In the genomic region with DNA sequence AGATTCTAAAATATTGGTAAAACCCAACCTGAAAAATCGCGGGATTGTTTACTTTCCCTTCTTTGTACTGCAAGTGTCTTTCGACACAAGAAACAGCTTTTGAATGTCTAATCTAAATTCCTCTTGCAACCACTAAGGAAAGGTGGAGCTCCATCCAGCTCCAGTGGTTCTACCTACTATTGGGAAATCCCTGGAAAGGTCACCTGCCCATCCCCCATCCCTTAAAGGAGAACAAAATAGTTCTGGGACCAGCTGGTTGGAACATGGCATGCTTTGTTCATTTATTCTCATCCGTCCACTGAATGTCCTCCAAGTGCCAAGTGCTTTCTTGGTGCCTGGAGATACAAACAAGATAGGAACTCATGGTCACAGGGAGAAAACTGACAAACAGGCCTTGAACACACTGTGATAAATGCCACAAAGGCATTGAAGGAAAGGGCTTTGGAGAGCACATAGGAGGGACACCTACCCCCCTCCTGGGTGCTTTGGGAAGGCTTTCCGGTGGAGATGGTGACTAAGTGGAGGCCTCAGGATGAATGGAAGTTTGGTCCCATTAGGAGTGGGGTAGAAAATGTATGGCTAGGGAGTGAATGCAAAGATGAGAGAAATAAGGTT, we compare ENCODE assay signal across 8 cellular contexts. TPM values are rescaled to one million over a fixed set of nuclear protein-coding genes. Genes with fewer than 3 reads are reported as not detected.
A peak's percentile ranks its signal among the peaks of the same experiment; 100 is the strongest.
DNase-seq lines count a peak whose midpoint lies in the region; ATAC-seq, FAIRE-seq and TF ChIP-seq lines count a peak whose summit lies in the region.

No MANE protein-coding gene starts in this region.

- H3K4ac ChIP-seq in H1 (replicated peaks; ENCODE audit: insufficient read length, low read depth, low read length), result peak overlapping the region; percentile 4

- H3K27ac ChIP-seq in H1 (ENCODE audit: low read depth, low read length), result no peak overlapping the region
- H3K27ac ChIP-seq in neural cell (ENCODE audit: low read length), result no peak overlapping the region
- no peak overlapping the region for H3K27ac ChIP-seq in aorta (ENCODE audit: low read depth in 1 of 2, low read length in 2 of 2)

- H4K91ac ChIP-seq in H1 (replicated peaks; ENCODE audit: insufficient read length, low read length), result peak overlapping the region; percentile 2

- H3K56ac ChIP-seq in H1 (replicated peaks; ENCODE audit: insufficient read length, low read depth, low read length), result no peak overlapping the region

- 0 out of 7 replicates have a peak, but pooled peaks cover 0 to 3% (median 0%) of the 10 kb centered on the region in 4 experiments for H3K27me3 ChIP-seq in H1 (replicated peaks in 1 of 4; ENCODE audit: control insufficient read depth in 3 of 4, extremely low read depth in 1 of 4, insufficient read depth in 3 of 4, low read length in 3 of 4)
- H3K27me3 ChIP-seq in neural cell (ENCODE audit: insufficient read depth, low read depth, low read length), result no peaks in the 10 kb centered on the region
- no peaks in the 10 kb centered on the region for H3K27me3 ChIP-seq in aorta (ENCODE audit: control insufficient read depth in 1 of 2, insufficient read depth in 2 of 2, low read length in 1 of 2)

- H2AK5ac ChIP-seq in H1 (ENCODE audit: low read depth, low read length), result 0 out of 2 replicates have a peak overlapping the region, but pooled peaks have one; percentile 58

- 0 out of 2 replicates have a peak overlapping the region, but pooled peaks have one; percentile 34 for H2BK20ac ChIP-seq in H1 (ENCODE audit: low read length)

- FAIRE-seq in H1 (lab: Jason Lieb, UNC), result no peak

- H3F3A ChIP-seq in neural cell (ENCODE audit: insufficient read depth, low read length, poor library complexity, severe bottlenecking), result peaks cover 6% of the 10 kb centered on the region

- peaks cover 8 to 27% of the 10 kb centered on the region in 2 experiments; a peak in 3 of 4 replicates for H3K79me2 ChIP-seq in H1 (ENCODE audit: control insufficient read depth in 1 of 2, insufficient read depth in 2 of 2, low read length in 2 of 2)
- H3K79me2 ChIP-seq in neural cell (replicated peaks; ENCODE audit: insufficient read depth, low read length), result peaks cover 24% of the 10 kb centered on the region

- H3K9ac ChIP-seq in H1 (replicated peaks in 1 of 4; ENCODE audit: extremely low read depth in 1 of 4, low read depth in 3 of 4, low read length in 3 of 4) (no peak overlapping the region), neural cell (ENCODE audit: low read length) (no peak overlapping the region)

- no peak overlapping the region for H2BK5ac ChIP-seq in H1 (ENCODE audit: low read depth, low read length)

- H2AFZ ChIP-seq in H1 (ENCODE audit: low read length) (no peak overlapping the region), neural cell (ENCODE audit: low read depth, low read length) (no peak overlapping the region)

- no peak overlapping the region for H3K23ac ChIP-seq in H1 (ENCODE audit: insufficient read length)

- H4K5ac ChIP-seq in H1 (ENCODE audit: insufficient read length, low read depth, low read length), result no peak overlapping the region

- no peak overlapping the region for H2BK15ac ChIP-seq in H1 (ENCODE audit: low read length)

- in situ Hi-C loops in Caki2 (cut with HindIII; ENCODE audit: low pct_unique_long_range_greater_than_20kb, low sequenced_read_pairs), result no loop called here

- H4K8ac ChIP-seq in H1 (ENCODE audit: extremely low read depth, insufficient read depth, low read length), result no peak overlapping the region

- H3K4me1 ChIP-seq in H1 (replicated peaks in 1 of 4; ENCODE audit: control insufficient read depth in 3 of 4, insufficient read depth in 4 of 4, low read length in 3 of 4), result peaks cover 7 to 10% (median 8%) of the 10 kb centered on the region in 4 experiments; a peak in 6 of 7 replicates
- no peaks in the 10 kb centered on the region for H3K4me1 ChIP-seq in aorta (ENCODE audit: control insufficient read depth in 1 of 2, insufficient read depth in 2 of 2, low read length in 2 of 2)

- intact Hi-C loops in aorta (cut with DNase I), result loop anchor here (5.0 to 10.0 kb wide), 7 partner anchors 158 to 1078 kb away; no protein-coding TSS in a partner anchor

- TF ChIP-seq EP300 in H1 (IDR thresholded peaks at IDR 0.05; ENCODE audit: borderline replicate concordance in 1 of 2, low read depth in 2 of 2, low read length in 2 of 2) (no peak), neural cell (conservative IDR thresholded peaks at IDR 0.05; ENCODE audit: poor library complexity, severe bottlenecking) (no peak)

- H3K79me1 ChIP-seq in H1 (ENCODE audit: low read depth, low read length), result no peaks in the 10 kb centered on the region; the same call in 1 of the 2 replicates

- H3K9me3 ChIP-seq in H1 (ENCODE audit: insufficient read depth in 2 of 2, low read depth in 1 of 2, low read length in 1 of 2), result no peaks in the 10 kb centered on the region
- H3K9me3 ChIP-seq in neural cell (ENCODE audit: low read length), result no peaks in the 10 kb centered on the region
- no peaks in the 10 kb centered on the region for H3K9me3 ChIP-seq in aorta (ENCODE audit: control insufficient read depth, low read length)

- no peak for ATAC-seq in GM19455 (IDR thresholded peaks at IDR 0.05; ENCODE audit: unreplicated experiment)
- no peak for ATAC-seq in aorta (ENCODE audit: low FRiP score)

- POLR2A ChIA-PET in H1 (lab: Charles Lee; ENCODE audit: partially characterized antibody), result interaction anchor here (0.8 to 3.1 kb wide), 3 partner anchors 64 to 222 kb away, joined by 3 to 33 read pairs (median 3); no protein-coding TSS in a partner anchor

- TF ChIP-seq CTCF in H1 (IDR thresholded peaks at IDR 0.05; ENCODE audit: control extremely low read depth in 1 of 3, insufficient read depth in 1 of 3, low read depth in 1 of 3, low read length in 3 of 3) (no peak), neural cell (IDR thresholded peaks at IDR 0.05; ENCODE audit: poor library complexity, severe bottlenecking) (no peak)

- CTCF ChIA-PET in H1 (lab: Charles Lee; ENCODE audit: partially characterized antibody), result interaction anchor here (0.7 kb wide), 1 partner anchor 11 kb away, joined by 5 read pairs; no protein-coding TSS in a partner anchor

- H3K9me2 ChIP-seq in neural cell (ENCODE audit: insufficient read depth, low read length), result no peaks in the 10 kb centered on the region

- H3K4me3 ChIP-seq in H1 (ENCODE audit: extremely low read depth in 1 of 4, insufficient read depth in 2 of 4, low read depth in 3 of 4, low read length in 4 of 4) (peak overlapping the region in 3 of 4 experiments; percentile 79 to 96 (median 94); a peak in 3 of 8 replicates), neural cell (ENCODE audit: low read length) (peak overlapping the region; percentile 87), aorta (ENCODE audit: low read length in 2 of 2) (no peak overlapping the region)

- TF ChIP-seq RAD21 in H1 (IDR thresholded peaks at IDR 0.05 in 1 of 2, conservative IDR thresholded peaks at IDR 0.05 in 1 of 2; ENCODE audit: low read depth in 2 of 2, low read length in 2 of 2) (peak; percentile 27 to 32; a peak in 3 of 4 replicates), neural cell (conservative IDR thresholded peaks at IDR 0.05) (no peak)

- H3K14ac ChIP-seq in H1 (ENCODE audit: insufficient read length), result no peak overlapping the region

- peaks cover 3 to 23% (median 10%) of the 10 kb centered on the region in 4 experiments; a peak in 5 of 8 replicates for H3K36me3 ChIP-seq in H1 (ENCODE audit: control insufficient read depth in 2 of 4, insufficient read depth in 4 of 4, low read length in 3 of 4)
- no peaks in the 10 kb centered on the region for H3K36me3 ChIP-seq in neural cell (ENCODE audit: insufficient read depth, low read length)
- H3K36me3 ChIP-seq in aorta (ENCODE audit: control insufficient read depth in 1 of 2, insufficient read depth in 2 of 2, low read length in 1 of 2), result no peaks in the 10 kb centered on the region

- H2BK12ac ChIP-seq in H1 (ENCODE audit: low read depth, low read length), result peak overlapping the region; percentile 62

- H3K4me2 ChIP-seq in H1 (ENCODE audit: insufficient read depth in 1 of 2, low read depth in 2 of 2, low read length in 2 of 2) (peak overlapping the region; percentile 92 to 97; a peak in 3 of 4 replicates), neural cell (ENCODE audit: low read length) (no peak overlapping the region)

- peak overlapping the region; percentile 78 for H3K18ac ChIP-seq in H1 (ENCODE audit: extremely low read depth, low read length)

- no peak for TF ChIP-seq POLR2A in H1 (IDR thresholded peaks at IDR 0.05; ENCODE audit: control extremely low read depth in 1 of 2, low read depth in 2 of 2, low read length in 2 of 2)

- WGBS in H1 (ENCODE audit: extremely low coverage in 1 of 2, insufficient coverage in 1 of 2, insufficient read length in 1 of 2, insufficient replicate concordance in 2 of 2, low coverage in 1 of 2, low lambda C conversion rate in 2 of 2, missing lambda C conversion rate in 1 of 2), 2 experiments, result 55% methylated on average over 5 of the region's 5 CpGs; no CpG with 5 or more reads in 1 of the 2 experiments
- WGBS in aorta, 2 donors, result 57 to 61% methylated on average over 5 of the region's 5 CpGs

- peaks cover 16% of the 10 kb centered on the region for H3K23me2 ChIP-seq in H1 (ENCODE audit: low read depth, low read length)

- H4K20me1 ChIP-seq in H1 (replicated peaks in 1 of 2; ENCODE audit: control insufficient read depth in 1 of 2, insufficient read depth in 2 of 2, low read length in 2 of 2) (peaks cover 7% of the 10 kb centered on the region in 2 experiments), neural cell (ENCODE audit: insufficient read depth) (peaks cover 9% of the 10 kb centered on the region)

- DNase-seq in Caki2 (ENCODE audit: low read depth) (peak; percentile 85), NCI-H226 (peak; percentile 65), H1 (ENCODE audit: low read depth in 1 of 2, low spot score in 2 of 2) (no peak), AG08396 (ENCODE audit: low spot score) (no peak), CD1c-positive myeloid dendritic cell (ENCODE audit: extremely low spot score) (no peak), aorta (no peak)

- H2BK120ac ChIP-seq in H1 (replicated peaks; ENCODE audit: low read depth, low read length), result peak overlapping the region; percentile 59

TF ChIP-seq in H1, 55 proteins besides CTCF, POLR2A, EP300 and RAD21 (continues in another document):
- no peak for TF ChIP-seq SP1 (IDR thresholded peaks at IDR 0.05; ENCODE audit: low read depth, low read length)

RNA-seq across cellular contexts. Expression of a gene that starts 2.3 kb away (rescaled TPM):
- 132 and 165 TPM in 2 replicates for total RNA-seq in Caki2 (2014; rRNA removed; shearing (Covaris generic); ENCODE audit: low replicate concordance)
- 89.1 and 97.1 TPM in 2 replicates for total RNA-seq in H1 (2021; fragmentation: NEBNext Ultra II Directional; extraction: Animal tissue kit (Norgen Biotek cat#: 25700))
- polyA plus RNA-seq in H1 (2011; rRNA removed) (115 and 179 TPM in 2 replicates), neural cell (38.1 and 41.9 TPM in 2 replicates), aorta (10 to 100 TPM; 19.3 to 53.8 TPM)
- 71.8 TPM for polyA plus RNA-seq in H1 (2011; cell fraction: cytosol; rRNA removed)
- polyA plus RNA-seq in H1 (2011; cell fraction: nucleus; rRNA removed), result 95.8 TPM
- polyA plus RNA-seq in H1 (2012, experiment 1 of 2), result 48.9 to 68.3 TPM (median 60.3 TPM) in 4 replicates
- 39.7 TPM for polyA plus RNA-seq in H1 (2012, experiment 2 of 2)
- polyA plus RNA-seq in H1 (2013, experiment 1 of 2), result 42.8 TPM
- polyA plus RNA-seq in H1 (2013, experiment 2 of 2), result 45.1 TPM
- polyA minus RNA-seq in H1 (2011; rRNA and poly(A)+ RNA removed), result 24.7 and 27.3 TPM in 2 replicates
- polyA minus RNA-seq in H1 (2011; cell fraction: cytosol; rRNA and poly(A)+ RNA removed), result 83.5 TPM
- 66.4 TPM for polyA minus RNA-seq in H1 (2011; cell fraction: nucleus; rRNA and poly(A)+ RNA removed)
- 49.8 and 64.3 TPM in 2 replicates for polyA minus RNA-seq in neural cell
- 10 to 100 TPM; 53.2 to 64.1 TPM for total RNA-seq in aorta

Comparison
In these comparisons a context has a peak if more than half of its experiments do, and no peak if none do; other contexts are left out.
1. DNase-seq: peak in Caki2 (single experiment) and NCI-H226 (single experiment); none in H1 (0 of 2), AG08396 (single experiment), CD1c-positive myeloid dendritic cell (single experiment) and aorta (0 of 2).
2. H3K4me3 ChIP-seq: peak in H1 (3 of 4) and neural cell (single experiment); none in aorta (0 of 2).